ENCODE assay signal across 10 cellular contexts in genomic region chr7:72942022-72942705, GRCh38. TPM values are rescaled to one million over a fixed set of nuclear protein-coding genes. Genes with fewer than 3 reads are reported as not detected.
DNase-seq lines count a peak whose midpoint lies in the region; ATAC-seq and TF ChIP-seq lines count a peak whose summit lies in the region.
"Not testable (repeated sequence)": the region's sequence is repeated elsewhere in the genome, so short reads cannot be mapped to it uniquely, and the experiment has no call there.
"Had no signal": no experiment of that assay in that cellular context is flagged by ENCODE, and none has a peak within 500 bp of the region (broad histone marks: within the 10 kb centered on the region; RNA-seq: fewer than 3 reads in every experiment).

No MANE protein-coding gene starts in this region.

- H3K27me3 ChIP-seq in PC-3 (ENCODE audit: low read length); esophagus muscularis mucosa: not testable (repeated sequence)

- H3K9me3 ChIP-seq in PC-3 (ENCODE audit: low read length); esophagus muscularis mucosa: not testable (repeated sequence)

- not testable (repeated sequence) for H3K36me3 Mint-ChIP-seq in activated naive CD4-positive, alpha-beta T cell treated with anti-CD3 and anti-CD28 coated beads, Interleukin-2, amount 50 U/mL, for 24 hours; natural killer cell
- peaks cover 30% of the 10 kb centered on the region for H3K36me3 Mint-ChIP-seq in central memory CD8-positive, alpha-beta T cell (ENCODE audit: insufficient read depth)
- H3K36me3 Mint-ChIP-seq in stimulated activated effector memory CD8-positive, alpha-beta T cell treated with anti-CD3 and anti-CD28 coated beads, Interleukin-12 subunit alpha, Interleukin-12 subunit beta, amount 100 ng/mL, for 72 hours, result peaks cover 72% of the 10 kb centered on the region

- DNase-seq in PC-3; central memory CD8-positive, alpha-beta T cell (ENCODE audit: low spot score in 2 of 2); stimulated activated effector memory CD8-positive, alpha-beta T cell treated with anti-CD3 and anti-CD28 coated beads, Interleukin-12 subunit alpha, Interleukin-12 subunit beta, amount 100 ng/mL, for 72 hours (ENCODE audit: low spot score in 2 of 2): not testable (repeated sequence)
- peak; percentile 26 for DNase-seq in esophagus muscularis mucosa (ENCODE audit: extremely low spot score)
- peak; percentile 52 for DNase-seq in natural killer cell

- H3K27me3 Mint-ChIP-seq in activated naive CD4-positive, alpha-beta T cell treated with anti-CD3 and anti-CD28 coated beads, Interleukin-2, amount 50 U/mL, for 24 hours; central memory CD8-positive, alpha-beta T cell; natural killer cell (ENCODE audit: low read depth in 2 of 2): not testable (repeated sequence)

- not testable (repeated sequence) for H3K4me1 ChIP-seq in PC-3 (ENCODE audit: insufficient read depth, low read length); esophagus muscularis mucosa

- intact Hi-C loops in PC-3 (cut with micrococcal nuclease); esophagus muscularis mucosa (cut with DNase I); natural killer cell (cut with micrococcal nuclease): not testable (repeated sequence)

- not testable (repeated sequence) for H3K9me3 Mint-ChIP-seq in activated naive CD4-positive, alpha-beta T cell treated with anti-CD3 and anti-CD28 coated beads, Interleukin-2, amount 50 U/mL, for 24 hours; central memory CD8-positive, alpha-beta T cell; natural killer cell; stimulated activated effector memory CD8-positive, alpha-beta T cell treated with anti-CD3 and anti-CD28 coated beads, Interleukin-12 subunit alpha, Interleukin-12 subunit beta, amount 100 ng/mL, for 72 hours

- H3K4me1 Mint-ChIP-seq in activated naive CD4-positive, alpha-beta T cell treated with anti-CD3 and anti-CD28 coated beads, Interleukin-2, amount 50 U/mL, for 24 hours, result peaks cover 28% of the 10 kb centered on the region
- H3K4me1 Mint-ChIP-seq in central memory CD8-positive, alpha-beta T cell, result peaks cover 18% of the 10 kb centered on the region
- H3K4me1 Mint-ChIP-seq in natural killer cell, result peaks cover 29 to 45% of the 10 kb centered on the region in 2 donors
- not testable (repeated sequence) for H3K4me1 Mint-ChIP-seq in stimulated activated effector memory CD8-positive, alpha-beta T cell treated with anti-CD3 and anti-CD28 coated beads, Interleukin-12 subunit alpha, Interleukin-12 subunit beta, amount 100 ng/mL, for 72 hours

- TF ChIP-seq POLR2A in esophagus muscularis mucosa (IDR thresholded peaks at IDR 0.05; ENCODE audit: low read depth), result not testable (repeated sequence)

- BruUV-seq in PC-3 (replicated peaks; lab: Mats Ljungman, UMichigan), result TSS peak; percentile 34

- H3K27ac Mint-ChIP-seq in activated naive CD4-positive, alpha-beta T cell treated with anti-CD3 and anti-CD28 coated beads, Interleukin-2, amount 50 U/mL, for 24 hours, result peak overlapping the region; percentile 41
- not testable (repeated sequence) for H3K27ac Mint-ChIP-seq in central memory CD8-positive, alpha-beta T cell (ENCODE audit: low read depth); stimulated activated effector memory CD8-positive, alpha-beta T cell treated with anti-CD3 and anti-CD28 coated beads, Interleukin-12 subunit alpha, Interleukin-12 subunit beta, amount 100 ng/mL, for 72 hours
- peak overlapping the region; percentile 80 to 85 for H3K27ac Mint-ChIP-seq in natural killer cell

- H3K4me2 ChIP-seq in PC-3 (ENCODE audit: low read length), result not testable (repeated sequence)

- H3K4me3 Mint-ChIP-seq in activated naive CD4-positive, alpha-beta T cell treated with anti-CD3 and anti-CD28 coated beads, Interleukin-2, amount 50 U/mL, for 24 hours; stimulated activated effector memory CD8-positive, alpha-beta T cell treated with anti-CD3 and anti-CD28 coated beads, Interleukin-12 subunit alpha, Interleukin-12 subunit beta, amount 100 ng/mL, for 72 hours: not testable (repeated sequence)
- H3K4me3 Mint-ChIP-seq in central memory CD8-positive, alpha-beta T cell, result peak overlapping the region; percentile 18
- H3K4me3 Mint-ChIP-seq in natural killer cell, result peak overlapping the region; percentile 77

- H3K9ac ChIP-seq in PC-3 (ENCODE audit: low read length), result not testable (repeated sequence)

- TF ChIP-seq CTCF in PC-3 (conservative IDR thresholded peaks at IDR 0.05; ENCODE audit: low read depth, low read length); esophagus muscularis mucosa (IDR thresholded peaks at IDR 0.05); natural killer cell (IDR thresholded peaks at IDR 0.05): not testable (repeated sequence)

- not testable (repeated sequence) for H3K9me2 ChIP-seq in PC-3 (replicated peaks; ENCODE audit: low read length)

- CTCF ChIA-PET in PC-3 (lab: Charles Lee), result not testable (repeated sequence)

- not testable (repeated sequence) for H4K20me1 ChIP-seq in PC-3 (ENCODE audit: low read length)

- not testable (repeated sequence) for H3K36me3 ChIP-seq in PC-3 (ENCODE audit: low read depth, low read length)
- H3K36me3 ChIP-seq in esophagus muscularis mucosa, result peaks cover 19 to 57% (median 41%) of the 10 kb centered on the region in 4 donors

- 88% methylated on average over 6 of the region's 20 CpGs for WGBS in esophagus muscularis mucosa

- ATAC-seq in PC-3, result not testable (repeated sequence)
- peak; percentile 19 for ATAC-seq in central memory CD8-positive, alpha-beta T cell (replicated peaks; ENCODE audit: extremely low read depth, poor library complexity, severe bottlenecking)
- peak; percentile 66 to 75 (median 75) for ATAC-seq in natural killer cell
- peak; percentile 22 for ATAC-seq in stimulated activated effector memory CD8-positive, alpha-beta T cell treated with anti-CD3 and anti-CD28 coated beads, Interleukin-12 subunit alpha, Interleukin-12 subunit beta, amount 100 ng/mL, for 72 hours

- not testable (repeated sequence) for H3F3A ChIP-seq in PC-3 (ENCODE audit: low read length, unreplicated experiment)

- not testable (repeated sequence) for H3K4me3 ChIP-seq in PC-3 (ENCODE audit: low read length); esophagus muscularis mucosa

- not testable (repeated sequence) for H3K79me2 ChIP-seq in PC-3 (ENCODE audit: low read length)

- not testable (repeated sequence) for TF ChIP-seq EP300 in esophagus muscularis mucosa (IDR thresholded peaks at IDR 0.05)

- POLR2A ChIA-PET in PC-3 (lab: Charles Lee; ENCODE audit: unreplicated experiment), result not testable (repeated sequence)

- H3K27ac ChIP-seq in PC-3 (ENCODE audit: low read length); esophagus muscularis mucosa (replicated peaks in 1 of 4): not testable (repeated sequence)

- H2AFZ ChIP-seq in PC-3 (ENCODE audit: low read length), result not testable (repeated sequence)

RNA-seq across cellular contexts. Expression of gene POM121, which starts 17.3 kb away (rescaled TPM):
- total RNA-seq in PC-3 (2014; rRNA removed) (13.1 and 21.8 TPM in 2 replicates), esophagus muscularis mucosa (10 to 100 TPM; 15.6 to 26.2 (median 17.2) TPM), natural killer cell (100 to 1,000 TPM in 1 of 3 donors, 10 to 100 TPM in 2; 80.9 to 103 (median 82.6) TPM)

RNA-seq across cellular contexts. Expression of gene TRIM74, which starts 27.1 kb away (rescaled TPM):
- total RNA-seq in PC-3 (2014; rRNA removed) (0.23 TPM in 1 of 2 replicates, not detected in the other), esophagus muscularis mucosa (1 to 10 TPM in 1 of 4 donors, not detected in 3; 1.2 TPM), natural killer cell (1 to 10 TPM in 2 of 3 donors, under 1 TPM in 1; 0.73 to 5.3 (median 2.3) TPM)
- total RNA-seq: A172, G401, H7, HT1080 had no signal
